ENCODE assay signal across 25 cellular contexts in the genomic region with DNA sequence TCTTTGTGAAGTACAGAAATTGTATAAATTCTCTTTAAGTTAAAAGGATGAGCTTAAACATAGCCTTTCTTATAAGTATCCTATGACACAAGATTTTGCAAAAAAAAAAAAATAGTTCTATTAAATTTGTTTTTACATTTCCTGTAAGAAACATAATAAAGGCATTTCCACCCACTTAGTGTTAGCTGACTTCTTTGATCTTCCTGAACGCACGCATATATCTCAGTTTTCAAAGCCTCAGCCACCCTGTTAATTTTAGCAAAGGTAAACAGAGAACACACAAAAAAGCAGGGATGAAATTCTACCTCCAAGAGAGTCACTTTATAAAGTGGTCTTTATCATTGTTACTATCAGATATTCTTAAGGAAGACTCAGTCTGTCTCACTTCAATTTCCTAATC.
"Had no signal": no experiment of that assay in that cellular context is flagged by ENCODE, and none has a peak within 500 bp of the region (broad histone marks: within the 10 kb centered on the region; RNA-seq: fewer than 3 reads in every experiment).

No MANE protein-coding gene starts in this region.

- ATAC-seq: activated naive CD8-positive, alpha-beta T cell treated with anti-CD3 and anti-CD28 coated beads, Interleukin-2, amount 50 U/mL, for 24 hours had no signal

- H3K9me3 ChIP-seq: left ventricle myocardium inferior, thoracic aorta, vagina had no signal

- H3K27me3 ChIP-seq: neural progenitor cell, vagina had no signal

- H3K4me3 ChIP-seq: left ventricle myocardium inferior, neural progenitor cell, skin epidermis, thoracic aorta, vagina had no signal

- H3K4me1 Mint-ChIP-seq: activated naive CD4-positive, alpha-beta T cell treated with anti-CD3 and anti-CD28 coated beads, Interleukin-2, amount 10 ng/mL, durations not matched to agents 7 days and 5 days had no signal

- H3K4me2 ChIP-seq: neural progenitor cell had no signal

- H3K4me3 Mint-ChIP-seq: activated naive CD4-positive, alpha-beta T cell treated with anti-CD3 and anti-CD28 coated beads, Interleukin-2, amount 10 ng/mL, durations not matched to agents 7 days and 5 days; activated naive CD8-positive, alpha-beta T cell treated with anti-CD3 and anti-CD28 coated beads, Interleukin-2, amount 50 U/mL, for 24 hours; dendritic cell treated with granulocyte-macrophage colony-stimulating factor and Interleukin-4, amounts not matched to agents 40 ng/mL and 50 ng/mL, for 4 days; mesothelial cell of epicardium; naive B cell; neural progenitor cell; stimulated activated naive CD8-positive, alpha-beta T cell treated with anti-CD3 and anti-CD28 coated beads, Interleukin-15, Interleukin-2, amounts not matched to agents 100 ng/mL and 50 ng/mL, for 24 hours; T-cell; T-helper 2 cell treated with Interferon-gamma antibody and Interleukin-4, amounts not matched to agents 5 μg/mL and 100 μg/mL, for 36 hours had no signal

- H3K27ac ChIP-seq: epithelial cell of prostate, left ventricle myocardium inferior, skin epidermis, vagina had no signal

- H2AFZ ChIP-seq: neural progenitor cell had no signal

- H3K27ac Mint-ChIP-seq: activated naive CD4-positive, alpha-beta T cell treated with anti-CD3 and anti-CD28 coated beads, Interleukin-2, amount 10 ng/mL, durations not matched to agents 7 days and 5 days; activated naive CD8-positive, alpha-beta T cell treated with anti-CD3 and anti-CD28 coated beads, Interleukin-2, amount 50 U/mL, for 24 hours; dendritic cell treated with granulocyte-macrophage colony-stimulating factor and Interleukin-4, amounts not matched to agents 40 ng/mL and 50 ng/mL, for 4 days; stimulated activated naive CD8-positive, alpha-beta T cell treated with anti-CD3 and anti-CD28 coated beads, Interleukin-15, Interleukin-2, amounts not matched to agents 100 ng/mL and 50 ng/mL, for 24 hours; T-helper 2 cell treated with Interferon-gamma antibody and Interleukin-4, amounts not matched to agents 5 μg/mL and 100 μg/mL, for 36 hours had no signal

- H3K27me3 Mint-ChIP-seq: activated naive CD4-positive, alpha-beta T cell treated with anti-CD3 and anti-CD28 coated beads, Interleukin-2, amount 10 ng/mL, durations not matched to agents 7 days and 5 days; activated naive CD8-positive, alpha-beta T cell treated with anti-CD3 and anti-CD28 coated beads, Interleukin-2, amount 50 U/mL, for 24 hours; dendritic cell treated with granulocyte-macrophage colony-stimulating factor and Interleukin-4, amounts not matched to agents 40 ng/mL and 50 ng/mL, for 4 days; naive B cell; progenitor cell of endocrine pancreas; stimulated activated naive CD8-positive, alpha-beta T cell treated with anti-CD3 and anti-CD28 coated beads, Interleukin-15, Interleukin-2, amounts not matched to agents 100 ng/mL and 50 ng/mL, for 24 hours; T-cell; type B pancreatic cell had no signal

- H3K9ac ChIP-seq: neural progenitor cell had no signal

- H3K9me3 Mint-ChIP-seq: activated naive CD4-positive, alpha-beta T cell treated with anti-CD3 and anti-CD28 coated beads, Interleukin-2, amount 10 ng/mL, durations not matched to agents 7 days and 5 days; activated naive CD8-positive, alpha-beta T cell treated with anti-CD3 and anti-CD28 coated beads, Interleukin-2, amount 50 U/mL, for 24 hours; dendritic cell treated with granulocyte-macrophage colony-stimulating factor and Interleukin-4, amounts not matched to agents 40 ng/mL and 50 ng/mL, for 4 days; mesothelial cell of epicardium; naive B cell; neural progenitor cell; stimulated activated naive CD8-positive, alpha-beta T cell treated with anti-CD3 and anti-CD28 coated beads, Interleukin-15, Interleukin-2, amounts not matched to agents 100 ng/mL and 50 ng/mL, for 24 hours; T-cell; T-helper 2 cell treated with Interferon-gamma antibody and Interleukin-4, amounts not matched to agents 5 μg/mL and 100 μg/mL, for 36 hours; type B pancreatic cell had no signal

- DNase-seq: activated CD4-positive, alpha-beta T cell treated with anti-CD3 and anti-CD28 coated beads for 48 hours; activated gamma-delta T cell; activated naive CD4-positive, alpha-beta T cell treated with anti-CD3 and anti-CD28 coated beads, Interleukin-2, amount 10 ng/mL, durations not matched to agents 7 days and 5 days; activated naive CD8-positive, alpha-beta T cell treated with anti-CD3 and anti-CD28 coated beads, Interleukin-2, amount 50 U/mL, for 24 hours; amygdala; central memory CD4-positive, alpha-beta T cell; glutamatergic neuron; islet precursor cell; left ventricle myocardium inferior; naive B cell; retina; stimulated activated CD4-positive, alpha-beta T cell treated with anti-CD3 and anti-CD28 coated beads, Interleukin-12 subunit alpha, Interleukin-12 subunit beta, amount 100 ng/mL, for 4 hours; stimulated activated CD4-positive, alpha-beta T cell treated with anti-CD3 and anti-CD28 coated beads, Interleukin-4, amount 100 ng/mL, for 1 hour; T-cell had no signal
